9 cellular contexts compared by ENCODE assay signal in the genomic region with DNA sequence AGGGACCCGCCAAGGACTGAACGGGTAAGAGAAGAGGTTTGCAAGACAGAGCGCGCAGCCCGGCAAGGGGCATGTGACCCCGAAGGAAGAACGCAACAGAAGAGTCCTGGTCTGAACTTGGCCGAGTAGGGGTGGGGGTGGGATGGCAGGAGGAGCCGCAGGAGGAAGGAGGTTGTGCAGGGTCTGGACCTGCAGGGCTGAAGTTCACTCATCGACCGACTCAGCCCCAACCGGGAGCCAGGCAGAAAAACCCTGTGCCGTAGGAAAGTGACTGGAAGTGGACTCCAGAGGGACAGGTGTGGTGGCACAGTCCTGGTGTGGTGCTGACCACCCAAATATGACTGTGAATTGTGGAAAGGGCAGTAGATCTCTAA. TPM values are rescaled to one million over a fixed set of nuclear protein-coding genes. Genes with fewer than 3 reads are reported as not detected.
A peak's percentile ranks its signal among the peaks of the same experiment; 100 is the strongest.
DNase-seq lines count a peak whose midpoint lies in the region; ATAC-seq and TF ChIP-seq lines count a peak whose summit lies in the region.
"Had no signal": no experiment of that assay in that cellular context is flagged by ENCODE, and none has a peak within 500 bp of the region (broad histone marks: within the 10 kb centered on the region; RNA-seq: fewer than 3 reads in every experiment).

No MANE protein-coding gene starts in this region.

- no peak overlapping the region for H3K27ac ChIP-seq in BLaER1
- H3K27ac ChIP-seq in Peyer's patch = no peak overlapping the region
- no peak overlapping the region for H3K27ac ChIP-seq in esophagus muscularis mucosa (replicated peaks in 1 of 4)
- H3K27ac ChIP-seq in neuronal stem cell (replicated peaks; ENCODE audit: low read length) = no peak overlapping the region

- H2BK15ac ChIP-seq in neuronal stem cell (ENCODE audit: low read length) = no peak overlapping the region

- H2BK5ac ChIP-seq in neuronal stem cell (ENCODE audit: low read length) = no peak overlapping the region

- ATAC-seq in HG03469 (IDR thresholded peaks at IDR 0.05; ENCODE audit: unreplicated experiment) (no peak), GM19452 (IDR thresholded peaks at IDR 0.05; ENCODE audit: unreplicated experiment) (no peak), HG02588 (IDR thresholded peaks at IDR 0.05; ENCODE audit: unreplicated experiment) (no peak)

- H3K4me3 ChIP-seq in BLaER1 (peak overlapping the region; percentile 63), Peyer's patch (peak overlapping the region in 3 of 4 donors; percentile 36 to 51 (median 39)), esophagus muscularis mucosa (peak overlapping the region; percentile 35 to 47 (median 44)), neuronal stem cell (ENCODE audit: low read length in 2 of 2) (no peak overlapping the region)

- no peak overlapping the region for H2BK120ac ChIP-seq in neuronal stem cell (ENCODE audit: low read depth, low read length)

- H2BK12ac ChIP-seq in neuronal stem cell (ENCODE audit: low read length) = no peak overlapping the region

- no peak for TF ChIP-seq EP300 in esophagus muscularis mucosa (IDR thresholded peaks at IDR 0.05)

- H4K20me1 ChIP-seq in BLaER1 = peaks cover 47% of the 10 kb centered on the region

- peak overlapping the region; percentile 66 for H3K23ac ChIP-seq in neuronal stem cell (ENCODE audit: low read depth, low read length, poor library complexity)

- no peak overlapping the region for H2AFZ ChIP-seq in neuronal stem cell (ENCODE audit: low read length)

- H3K4me2 ChIP-seq in BLaER1 = peak overlapping the region; percentile 74
- peak overlapping the region; percentile 56 for H3K4me2 ChIP-seq in neuronal stem cell (ENCODE audit: insufficient read depth, low read length, poor library complexity, severe bottlenecking)

- TF ChIP-seq CTCF in Peyer's patch (IDR thresholded peaks at IDR 0.05) (no peak), esophagus muscularis mucosa (IDR thresholded peaks at IDR 0.05) (no peak)

- H2AK5ac ChIP-seq in neuronal stem cell (ENCODE audit: low read depth, low read length) = no peak overlapping the region

- H3K4me1 ChIP-seq in BLaER1 = peaks cover 17% of the 10 kb centered on the region
- peaks cover 0 to 24% (median 2%) of the 10 kb centered on the region in 4 donors for H3K4me1 ChIP-seq in Peyer's patch
- H3K4me1 ChIP-seq in esophagus muscularis mucosa = peaks cover 31 to 51% (median 35%) of the 10 kb centered on the region in 4 donors
- H3K4me1 ChIP-seq in neuronal stem cell (ENCODE audit: control insufficient read depth in 2 of 2, insufficient read depth in 1 of 2, low read depth in 1 of 2, low read length in 2 of 2) = peaks cover 0 to 3% of the 10 kb centered on the region in 2 donors

- H3K36me3 ChIP-seq in BLaER1 (peaks cover 65% of the 10 kb centered on the region), Peyer's patch (no peaks in the 10 kb centered on the region), esophagus muscularis mucosa (peaks cover 0 to 80% (median 54%) of the 10 kb centered on the region in 4 donors), neuronal stem cell (replicated peaks in 1 of 2; ENCODE audit: control insufficient read depth in 2 of 2, insufficient read depth in 2 of 2, low read length in 2 of 2) (peaks cover 1 to 29% of the 10 kb centered on the region in 2 donors)

- no peak overlapping the region for H3K14ac ChIP-seq in neuronal stem cell (ENCODE audit: low read length)

- no peak overlapping the region for H3K4ac ChIP-seq in neuronal stem cell (ENCODE audit: low read length)

- peak overlapping the region; percentile 12 for H3K18ac ChIP-seq in neuronal stem cell (ENCODE audit: low read length)

- no peak for TF ChIP-seq POLR2A in Peyer's patch (IDR thresholded peaks at IDR 0.05)
- TF ChIP-seq POLR2A in esophagus muscularis mucosa (IDR thresholded peaks at IDR 0.05; ENCODE audit: low read depth) = no peak

- WGBS in esophagus muscularis mucosa = 62% methylated on average over 12 of the region's 13 CpGs
- WGBS in neuronal stem cell (ENCODE audit: extremely low coverage in 2 of 2, insufficient read length in 2 of 2, insufficient replicate concordance in 1 of 2), 2 donors = no CpG with 5 or more reads among the region's 13 CpGs

- no peak overlapping the region for H4K91ac ChIP-seq in neuronal stem cell (ENCODE audit: low read depth, low read length, poor library complexity)

- H3K9ac ChIP-seq in BLaER1 (peak overlapping the region; percentile 19; the same call in 1 of the 2 replicates), neuronal stem cell (ENCODE audit: low read depth, low read length, poor library complexity) (no peak overlapping the region)

- H4K8ac ChIP-seq in neuronal stem cell (ENCODE audit: low read depth, low read length) = no peak overlapping the region

- no peaks in the 10 kb centered on the region for H3K9me3 ChIP-seq in BLaER1
- H3K9me3 ChIP-seq in Peyer's patch = no peaks in the 10 kb centered on the region
- no peaks in the 10 kb centered on the region for H3K9me3 ChIP-seq in esophagus muscularis mucosa
- H3K9me3 ChIP-seq in neuronal stem cell (replicated peaks in 1 of 2; ENCODE audit: control insufficient read depth in 2 of 2, insufficient read depth in 1 of 2, low read depth in 1 of 2, low read length in 2 of 2) = no peaks in the 10 kb centered on the region

- H3K79me1 ChIP-seq in neuronal stem cell (ENCODE audit: low read depth, low read length) = no peaks in the 10 kb centered on the region

- no peak for DNase-seq in Peyer's patch
- DNase-seq in esophagus muscularis mucosa (ENCODE audit: extremely low spot score) = no peak
- DNase-seq in neuronal stem cell (ENCODE audit: low spot score) = no peak
- no peak for DNase-seq in NCI-H82 treated with DMSO at 0.1 percent for 48 hours (lab: John Stamatoyannopoulos, UW; ENCODE audit: unreplicated experiment)

- H3K27me3 ChIP-seq in BLaER1 = no peaks in the 10 kb centered on the region
- peaks cover 0 to 5% of the 10 kb centered on the region in 2 donors for H3K27me3 ChIP-seq in Peyer's patch
- H3K27me3 ChIP-seq in esophagus muscularis mucosa = peaks cover 0 to 13% (median 0%) of the 10 kb centered on the region in 4 donors
- peaks cover 0 to 45% (median 10%) of the 10 kb centered on the region in 3 experiments for H3K27me3 ChIP-seq in neuronal stem cell (ENCODE audit: control insufficient read depth in 3 of 3, insufficient read depth in 3 of 3, low read depth in 1 of 3, low read length in 3 of 3)

- intact Hi-C loops in esophagus muscularis mucosa (cut with DNase I) = no loop called here

RNA-seq across cellular contexts. Expression of a gene that starts 15.2 kb away (rescaled TPM):
- total RNA-seq in Peyer's patch = 10 to 100 TPM in 2 of 4 donors, 1 to 10 TPM in 2; 7.4 to 13.2 (median 10.2) TPM
- 10 to 100 TPM; 56.5 to 96.1 (median 73.6) TPM for total RNA-seq in esophagus muscularis mucosa
- 57.7 TPM for polyA plus RNA-seq in neuronal stem cell (2013, experiment 1 of 2)
- 57.2 TPM for polyA plus RNA-seq in neuronal stem cell (2013, experiment 2 of 2)

RNA-seq across cellular contexts. Expression of a gene that starts 19.9 kb away (rescaled TPM):
- total RNA-seq in Peyer's patch (1 to 10 TPM; 1.2 to 4.3 (median 2.3) TPM), esophagus muscularis mucosa (10 to 100 TPM in 3 of 4 donors, 1 to 10 TPM in 1; 8.9 to 22.2 (median 16.4) TPM)
- 0.39 TPM for polyA plus RNA-seq in neuronal stem cell (2013, experiment 1 of 2)
- 0.47 TPM for polyA plus RNA-seq in neuronal stem cell (2013, experiment 2 of 2)

RNA-seq across cellular contexts. Expression of a gene that starts 28.9 kb away (rescaled TPM):
- not detected for total RNA-seq in Peyer's patch
- total RNA-seq in esophagus muscularis mucosa = under 1 TPM in 1 of 4 donors, not detected in 3; 0.50 TPM
- polyA plus RNA-seq in neuronal stem cell (2013, experiment 1 of 2) = 0.13 TPM
- polyA plus RNA-seq in neuronal stem cell (2013, experiment 2 of 2) = 0.21 TPM
- total RNA-seq: aorta had no signal

RNA-seq across cellular contexts. Expression of a gene that starts 34.2 kb away (rescaled TPM):
- total RNA-seq in Peyer's patch (10 to 100 TPM; 39.8 to 61.9 (median 47.0) TPM), esophagus muscularis mucosa (100 to 1,000 TPM; 131 to 225 (median 199) TPM)
- polyA plus RNA-seq in neuronal stem cell (2013, experiment 1 of 2) = 21.7 TPM
- 21.0 TPM for polyA plus RNA-seq in neuronal stem cell (2013, experiment 2 of 2)

RNA-seq across cellular contexts. Expression of a gene that starts 40.0 kb away (rescaled TPM):
- total RNA-seq in Peyer's patch (10 to 100 TPM in 2 of 4 donors, 1 to 10 TPM in 2; 2.3 to 10.7 (median 7.8) TPM), esophagus muscularis mucosa (10 to 100 TPM; 13.1 to 18.7 (median 13.8) TPM)
- 0.01 TPM for polyA plus RNA-seq in neuronal stem cell (2013, experiment 1 of 2)
- 0.01 TPM for polyA plus RNA-seq in neuronal stem cell (2013, experiment 2 of 2)

Comparison
In these comparisons a context has a peak if more than half of its experiments do, and no peak if none do; other contexts are left out.
1. H3K4me3 ChIP-seq: peak in BLaER1 (single experiment), Peyer's patch (3 of 4) and esophagus muscularis mucosa (4 of 4); none in neuronal stem cell (0 of 2).
2. RNA of a gene that starts 15.2 kb away (total RNA-seq): 56.5 to 96.1 TPM in esophagus muscularis mucosa; 7.4 to 13.2 TPM in Peyer's patch; every median in the first group is over 4 times any median in the second.